12 cellular contexts compared by ENCODE assay signal in genomic region chr4:138727704-138728103, GRCh38.
"Had no signal": no experiment of that assay in that cellular context is flagged by ENCODE, and none has a peak within 500 bp of the region (broad histone marks: within the 10 kb centered on the region; RNA-seq: fewer than 3 reads in every experiment).

No MANE protein-coding gene starts in this region.

- H3K27me3 ChIP-seq: adrenal gland, right atrium auricular region, tibial artery had no signal

- H3K4me1 ChIP-seq: adrenal gland, prostate gland, right atrium auricular region, tibial artery had no signal

- H3K9me3 ChIP-seq: adrenal gland, prostate gland, right atrium auricular region, tibial artery had no signal

- H3K27ac ChIP-seq: adrenal gland, coronary artery, prostate gland, right atrium auricular region, tibial artery had no signal

- H3K4me3 ChIP-seq: adrenal gland, coronary artery, prostate gland, right atrium auricular region, tibial artery had no signal

- H3K36me3 ChIP-seq: adrenal gland, prostate gland, right atrium auricular region, tibial artery had no signal

- DNase-seq: activated CD4-positive, alpha-beta T cell treated with anti-CD3 and anti-CD28 coated beads, Interleukin-2, amount 50 U/mL, for 48 hours; activated gamma-delta T cell; adrenal gland; immature natural killer cell; left ventricle myocardium superior; naive thymus-derived CD8-positive, alpha-beta T cell; stimulated activated CD4-positive, alpha-beta T cell treated with anti-CD3 and anti-CD28 coated beads, Interleukin-2, amount 100 ng/mL, for 24 hours; stimulated activated naive CD4-positive, alpha-beta T cell treated with Interleukin-2 at 50 U/mL for 16 hours; tibial artery had no signal
